In genomic region chr1:235278915-235279292, GRCh38 we compare ENCODE assay signal across 2 cellular contexts.
TF ChIP-seq lines count a peak whose summit lies in the region.

No MANE protein-coding gene starts in this region.

TF ChIP-seq in HEK293, 187 proteins besides CTCF, POLR2A, EP300 and RAD21:
- TF ChIP-seq AEBP2 (tag by site-specific recombination; IDR thresholded peaks at IDR 0.05; ENCODE audit: borderline replicate concordance) (no peak), ZNF639 (tag by site-specific recombination; IDR thresholded peaks at IDR 0.05) (no peak), IKZF3 (tag by site-specific recombination; IDR thresholded peaks at IDR 0.05) (0 out of 2 replicates have a peak, but pooled peaks have one; percentile 53), ZFHX2 (tag by site-specific recombination; conservative IDR thresholded peaks at IDR 0.05) (peak; percentile 20; the same call in 1 of the 2 replicates)
TF ChIP-seq in HEK293: peak in this region for 2.

TF ChIP-seq in H1, 55 proteins besides CTCF, POLR2A, EP300 and RAD21:
- no peak for TF ChIP-seq E2F6 (IDR thresholded peaks at IDR 0.05)
- TF ChIP-seq TEAD4 (IDR thresholded peaks at IDR 0.05; ENCODE audit: low read depth, low read length): no peak
- no peak for TF ChIP-seq GABPA (IDR thresholded peaks at IDR 0.05; ENCODE audit: borderline replicate concordance, insufficient read depth, low read length)
- TF ChIP-seq TCF12 (IDR thresholded peaks at IDR 0.05; ENCODE audit: low read depth, low read length): 0 out of 2 replicates have a peak, but pooled peaks have one; percentile 48
TF ChIP-seq in H1: peak in this region for 1.
